ENCODE assay signal across 25 cellular contexts in genomic region chr19:52115526-52116053, GRCh38. TPM values are rescaled to one million over a fixed set of nuclear protein-coding genes. Genes with fewer than 3 reads are reported as not detected.
A peak's percentile ranks its signal among the peaks of the same experiment; 100 is the strongest.
DNase-seq lines count a peak whose midpoint lies in the region; ATAC-seq and TF ChIP-seq lines count a peak whose summit lies in the region.
"Had no signal": no experiment of that assay in that cellular context is flagged by ENCODE, and none has a peak within 500 bp of the region (broad histone marks: within the 10 kb centered on the region; RNA-seq: fewer than 3 reads in every experiment).

No MANE protein-coding gene starts in this region.

- intact Hi-C loops in naive thymus-derived CD4-positive, alpha-beta T cell (cut with micrococcal nuclease): no loop called here
- intact Hi-C loops in gastrocnemius medialis (cut with DNase I; ENCODE audit: low total_unique reads): no loop called here

- in situ Hi-C loops in gastrocnemius medialis (cut with MboI; ENCODE audit: low sequenced_read_pairs in 4 of 4): no loop called here

- H3K9me3 ChIP-seq in CD8-positive, alpha-beta memory T cell (ENCODE audit: low read length): peaks cover 91% of the 10 kb centered on the region
- H3K9me3 ChIP-seq in HUES64 (ENCODE audit: insufficient read depth, low read depth, low read length) (peaks cover 100% of the 10 kb centered on the region), endodermal cell (ENCODE audit: control insufficient read depth, low read length) (peaks cover 100% of the 10 kb centered on the region), gastrocnemius medialis (peaks cover 51 to 83% (median 66%) of the 10 kb centered on the region in 3 donors), WERI-Rb-1 (ENCODE audit: severe bottlenecking) (peaks cover 42% of the 10 kb centered on the region)
- H3K9me3 ChIP-seq in naive thymus-derived CD4-positive, alpha-beta T cell (ENCODE audit: control insufficient read depth in 2 of 3, low read length in 3 of 3): peaks cover 48 to 96% (median 88%) of the 10 kb centered on the region in 3 experiments

- no peak for DNase-seq in CD8-positive, alpha-beta memory T cell
- DNase-seq in endodermal cell (no peak), OCI-M1 (lab: John Stamatoyannopoulos, UW) (no peak), gastrocnemius medialis (no peak), hepatic stellate cell (ENCODE audit: low spot score) (no peak), WERI-Rb-1 (no peak)
- DNase-seq in naive thymus-derived CD4-positive, alpha-beta T cell: no peak
- DNase-seq: activated CD4-positive, alpha-beta T cell treated with anti-CD3 and anti-CD28 coated beads, Interleukin-2, amount 50 U/mL, for 1 hour; activated CD8-positive, alpha-beta memory T cell treated with anti-CD3 and anti-CD28 coated beads, Interleukin-2, amount 10 ng/mL, durations not matched to agents 7 days and 5 days; activated naive CD4-positive, alpha-beta T cell treated with Interleukin-2 at 50 U/mL for 16 hours; activated T-cell treated with anti-CD3 and anti-CD28 coated beads, Interleukin-2, amount 50 U/mL, for 72 hours; CD4-positive, CD25-positive, alpha-beta regulatory T cell; colonic mucosa; GOT3; naive B cell; NCI-H1105; NCI-H2029 treated with DMSO at 0.1 percent for 48 hours; NCI-H2227 treated with DMSO at 0.1 percent for 48 hours; NCI-H774; occipital lobe; stimulated activated CD4-positive, alpha-beta T cell treated with anti-CD3 and anti-CD28 coated beads, Interleukin-4, amount 100 ng/mL, for 4 hours; stimulated activated naive CD4-positive, alpha-beta T cell treated with Interleukin-2 at 50 U/mL for 16 hours; thyroid gland had no signal

- H3K27ac Mint-ChIP-seq in CD8-positive, alpha-beta memory T cell: no peak overlapping the region
- no peak overlapping the region for H3K27ac Mint-ChIP-seq in endodermal cell
- no peak overlapping the region for H3K27ac Mint-ChIP-seq in naive thymus-derived CD4-positive, alpha-beta T cell
- H3K27ac Mint-ChIP-seq: activated CD8-positive, alpha-beta memory T cell treated with anti-CD3 and anti-CD28 coated beads, Interleukin-2, amount 10 ng/mL, durations not matched to agents 7 days and 5 days; activated T-cell treated with anti-CD3 and anti-CD28 coated beads, Interleukin-2, amount 50 U/mL, for 72 hours; CD4-positive, CD25-positive, alpha-beta regulatory T cell; memory B cell had no signal

- peaks cover 38 to 79% (median 72%) of the 10 kb centered on the region in 3 donors for H3K36me3 Mint-ChIP-seq in CD8-positive, alpha-beta memory T cell
- peaks cover 79% of the 10 kb centered on the region for H3K36me3 Mint-ChIP-seq in endodermal cell (ENCODE audit: low read depth)
- peaks cover 54 to 79% (median 67%) of the 10 kb centered on the region in 5 donors for H3K36me3 Mint-ChIP-seq in naive thymus-derived CD4-positive, alpha-beta T cell

- H3K4me3 ChIP-seq in CD8-positive, alpha-beta memory T cell (ENCODE audit: low read length): peak overlapping the region; percentile 26
- H3K4me3 ChIP-seq in HUES64 (ENCODE audit: low read length) (peak overlapping the region; percentile 22; the same call in 1 of the 2 replicates), endodermal cell (ENCODE audit: low read length) (peak overlapping the region; percentile 70), gastrocnemius medialis (peak overlapping the region in 1 of 4 donors; percentile 30), WERI-Rb-1 (ENCODE audit: low read depth, low read length) (no peak overlapping the region)
- H3K4me3 ChIP-seq in naive thymus-derived CD4-positive, alpha-beta T cell (ENCODE audit: low read length): peak overlapping the region; percentile 5
- H3K4me3 ChIP-seq: colonic mucosa, thyroid gland had no signal

- no peaks in the 10 kb centered on the region for H3K4me1 ChIP-seq in CD8-positive, alpha-beta memory T cell (ENCODE audit: insufficient read depth, low read length)
- H3K4me1 ChIP-seq in HUES64 (ENCODE audit: insufficient read depth, low read length): no peaks in the 10 kb centered on the region
- H3K4me1 ChIP-seq in endodermal cell (ENCODE audit: control insufficient read depth, insufficient read depth, low read length): no peaks in the 10 kb centered on the region
- H3K4me1 ChIP-seq in naive thymus-derived CD4-positive, alpha-beta T cell (ENCODE audit: control insufficient read depth in 2 of 2, insufficient read depth in 2 of 2, low read length in 2 of 2): no peaks in the 10 kb centered on the region
- no peaks in the 10 kb centered on the region for H3K4me1 ChIP-seq in gastrocnemius medialis
- H3K4me1 ChIP-seq: colonic mucosa, thyroid gland had no signal

- ATAC-seq in naive thymus-derived CD4-positive, alpha-beta T cell: no peak
- ATAC-seq in gastrocnemius medialis: no peak
- ATAC-seq: activated CD8-positive, alpha-beta memory T cell treated with anti-CD3 and anti-CD28 coated beads, Interleukin-2, amount 10 ng/mL, durations not matched to agents 7 days and 5 days; activated T-cell treated with anti-CD3 and anti-CD28 coated beads, Interleukin-2, amount 50 U/mL, for 72 hours had no signal

- POLR2A ChIA-PET in CD8-positive, alpha-beta memory T cell (lab: Charles Lee): no interaction called here
- POLR2A ChIA-PET in naive thymus-derived CD4-positive, alpha-beta T cell (lab: Charles Lee): no interaction called here

- no peak for TF ChIP-seq POLR2A in gastrocnemius medialis (IDR thresholded peaks at IDR 0.05)

- H3K36me3 ChIP-seq in CD8-positive, alpha-beta memory T cell (ENCODE audit: insufficient read depth, low read length): peaks cover 46% of the 10 kb centered on the region
- H3K36me3 ChIP-seq in HUES64 (ENCODE audit: insufficient read depth, low read length) (peaks cover 75% of the 10 kb centered on the region), endodermal cell (ENCODE audit: control insufficient read depth, insufficient read depth, low read length) (peaks cover 77% of the 10 kb centered on the region), gastrocnemius medialis (peaks cover 31 to 68% of the 10 kb centered on the region in 2 donors), WERI-Rb-1 (peaks cover 59% of the 10 kb centered on the region)
- peaks cover 10 to 60% (median 29%) of the 10 kb centered on the region in 3 experiments for H3K36me3 ChIP-seq in naive thymus-derived CD4-positive, alpha-beta T cell (ENCODE audit: control insufficient read depth in 2 of 3, insufficient read depth in 3 of 3, low read length in 3 of 3)

- H3K27ac ChIP-seq in CD8-positive, alpha-beta memory T cell (ENCODE audit: low read depth, low read length): no peak overlapping the region
- H3K27ac ChIP-seq in HUES64 (ENCODE audit: low read depth, low read length) (no peak overlapping the region), endodermal cell (ENCODE audit: low read depth, low read length) (no peak overlapping the region), gastrocnemius medialis (no peak overlapping the region), WERI-Rb-1 (no peak overlapping the region)
- no peak overlapping the region for H3K27ac ChIP-seq in naive thymus-derived CD4-positive, alpha-beta T cell (ENCODE audit: low read depth, low read length)
- H3K27ac ChIP-seq: colonic mucosa, thyroid gland had no signal

- H3K27me3 Mint-ChIP-seq in CD8-positive, alpha-beta memory T cell: no peaks in the 10 kb centered on the region
- peaks cover 8% of the 10 kb centered on the region for H3K27me3 Mint-ChIP-seq in endodermal cell (ENCODE audit: insufficient read depth)
- no peaks in the 10 kb centered on the region for H3K27me3 Mint-ChIP-seq in naive thymus-derived CD4-positive, alpha-beta T cell
- H3K27me3 Mint-ChIP-seq: activated CD8-positive, alpha-beta memory T cell treated with anti-CD3 and anti-CD28 coated beads, Interleukin-2, amount 10 ng/mL, durations not matched to agents 7 days and 5 days; CD4-positive, CD25-positive, alpha-beta regulatory T cell; memory B cell; naive B cell had no signal

- no peak for TF ChIP-seq CTCF in endodermal cell (conservative IDR thresholded peaks at IDR 0.05)
- no peak for TF ChIP-seq CTCF in gastrocnemius medialis (IDR thresholded peaks at IDR 0.05 in 4 of 5, conservative IDR thresholded peaks at IDR 0.05 in 1 of 5)
- no peak for TF ChIP-seq CTCF in WERI-Rb-1 (IDR thresholded peaks at IDR 0.05; ENCODE audit: low read depth, low read length)

- CTCF ChIA-PET in CD8-positive, alpha-beta memory T cell (lab: Charles Lee): no interaction called here
- CTCF ChIA-PET in naive thymus-derived CD4-positive, alpha-beta T cell (lab: Charles Lee): no interaction called here

- no peak overlapping the region for H3K4me3 Mint-ChIP-seq in CD8-positive, alpha-beta memory T cell
- no peak overlapping the region for H3K4me3 Mint-ChIP-seq in endodermal cell
- H3K4me3 Mint-ChIP-seq in naive thymus-derived CD4-positive, alpha-beta T cell: no peak overlapping the region
- H3K4me3 Mint-ChIP-seq: activated CD8-positive, alpha-beta memory T cell treated with anti-CD3 and anti-CD28 coated beads, Interleukin-2, amount 10 ng/mL, durations not matched to agents 7 days and 5 days; activated T-cell treated with anti-CD3 and anti-CD28 coated beads, Interleukin-2, amount 50 U/mL, for 72 hours; memory B cell; naive B cell had no signal

- no peaks in the 10 kb centered on the region for H3K4me1 Mint-ChIP-seq in CD8-positive, alpha-beta memory T cell
- H3K4me1 Mint-ChIP-seq in endodermal cell: no peaks in the 10 kb centered on the region
- no peaks in the 10 kb centered on the region for H3K4me1 Mint-ChIP-seq in naive thymus-derived CD4-positive, alpha-beta T cell
- H3K4me1 Mint-ChIP-seq: activated CD8-positive, alpha-beta memory T cell treated with anti-CD3 and anti-CD28 coated beads, Interleukin-2, amount 10 ng/mL, durations not matched to agents 7 days and 5 days; memory B cell; naive B cell had no signal

- H3K9ac ChIP-seq in HUES64 (ENCODE audit: low read depth, low read length) (no peak overlapping the region), endodermal cell (ENCODE audit: extremely low read depth, low read length, poor library complexity, severe bottlenecking) (no peak overlapping the region)

- 95% methylated on average over 12 of the region's 12 CpGs for WGBS in HUES64
- 92 to 95% methylated on average over 12 of the region's 12 CpGs for WGBS in endodermal cell (ENCODE audit: insufficient coverage in 1 of 2, insufficient read length in 1 of 2), 2 experiments

- no peaks in the 10 kb centered on the region for H3K27me3 ChIP-seq in CD8-positive, alpha-beta memory T cell (ENCODE audit: insufficient read depth, low read length, poor library complexity, severe bottlenecking)
- H3K27me3 ChIP-seq in HUES64 (ENCODE audit: insufficient read depth, low read length) (no peaks in the 10 kb centered on the region), endodermal cell (ENCODE audit: control insufficient read depth, insufficient read depth, low read length, poor library complexity, severe bottlenecking) (no peaks in the 10 kb centered on the region), gastrocnemius medialis (no peaks in the 10 kb centered on the region), WERI-Rb-1 (ENCODE audit: insufficient read depth, low read depth, severe bottlenecking) (no peaks in the 10 kb centered on the region)
- no peaks in the 10 kb centered on the region for H3K27me3 ChIP-seq in naive thymus-derived CD4-positive, alpha-beta T cell (ENCODE audit: control insufficient read depth in 2 of 2, insufficient read depth in 2 of 2, low read length in 2 of 2)
- H3K27me3 ChIP-seq: colonic mucosa, thyroid gland had no signal

- peaks cover 69 to 97% (median 95%) of the 10 kb centered on the region in 5 donors for H3K9me3 Mint-ChIP-seq in CD8-positive, alpha-beta memory T cell
- H3K9me3 Mint-ChIP-seq in endodermal cell: peaks cover 98% of the 10 kb centered on the region
- peaks cover 28 to 100% (median 80%) of the 10 kb centered on the region in 11 donors for H3K9me3 Mint-ChIP-seq in naive thymus-derived CD4-positive, alpha-beta T cell

RNA-seq across cellular contexts. Expression of gene ZNF841, which starts 20.0 kb away (rescaled TPM):
- 10 to 100 TPM; 14.5 to 15.2 TPM for total RNA-seq in CD8-positive, alpha-beta memory T cell
- polyA plus RNA-seq in CD8-positive, alpha-beta memory T cell: 5.7 TPM
- 3.9 TPM for polyA plus RNA-seq in HUES64 (2013, experiment 1 of 2)
- polyA plus RNA-seq in HUES64 (2013, experiment 2 of 2): 3.7 TPM
- total RNA-seq in endodermal cell (10 to 100 TPM; 27.3 to 37.7 TPM), gastrocnemius medialis (1 to 10 TPM; 2.1 to 3.1 (median 2.3) TPM)
- polyA plus RNA-seq in endodermal cell (2013, experiment 1 of 2): 6.8 TPM
- 6.1 TPM for polyA plus RNA-seq in endodermal cell (2013, experiment 2 of 2)
- 10 to 100 TPM; 22.6 to 43.5 (median 27.5) TPM for total RNA-seq in naive thymus-derived CD4-positive, alpha-beta T cell
- 1 to 10 TPM; 3.1 to 3.7 TPM for polyA plus RNA-seq in naive thymus-derived CD4-positive, alpha-beta T cell

RNA-seq across cellular contexts. Expression of gene ZNF616, which starts 24.1 kb away (rescaled TPM):
- 10 to 100 TPM; 11.2 to 12.6 TPM for total RNA-seq in CD8-positive, alpha-beta memory T cell
- polyA plus RNA-seq in CD8-positive, alpha-beta memory T cell: 4.6 TPM
- polyA plus RNA-seq in HUES64 (2013, experiment 1 of 2): 12.8 TPM
- 13.2 TPM for polyA plus RNA-seq in HUES64 (2013, experiment 2 of 2)
- 10 to 100 TPM; 23.5 to 24.5 TPM for total RNA-seq in endodermal cell
- 12.2 TPM for polyA plus RNA-seq in endodermal cell (2013, experiment 1 of 2)
- 11.6 TPM for polyA plus RNA-seq in endodermal cell (2013, experiment 2 of 2)
- total RNA-seq in naive thymus-derived CD4-positive, alpha-beta T cell: 10 to 100 TPM in 2 of 5 experiments, 1 to 10 TPM in 3; 2.8 to 18.5 (median 6.1) TPM
- 10 to 100 TPM in 1 of 2 donors, 1 to 10 TPM in 1; 6.5 to 10.8 TPM for polyA plus RNA-seq in naive thymus-derived CD4-positive, alpha-beta T cell
- total RNA-seq in gastrocnemius medialis: 1 to 10 TPM; 1.1 to 5.3 (median 2.4) TPM

RNA-seq across cellular contexts. Expression of gene ZNF836, which starts 55.8 kb away (rescaled TPM):
- 10 to 100 TPM; 10.6 to 12.5 TPM for total RNA-seq in CD8-positive, alpha-beta memory T cell
- 17.1 TPM for polyA plus RNA-seq in CD8-positive, alpha-beta memory T cell
- 5.7 TPM for polyA plus RNA-seq in HUES64 (2013, experiment 1 of 2)
- polyA plus RNA-seq in HUES64 (2013, experiment 2 of 2): 6.5 TPM
- total RNA-seq in endodermal cell (10 to 100 TPM; 22.1 to 26.2 TPM), gastrocnemius medialis (1 to 10 TPM; 1.2 to 4.9 (median 2.3) TPM)
- 10.9 TPM for polyA plus RNA-seq in endodermal cell (2013, experiment 1 of 2)
- 7.9 TPM for polyA plus RNA-seq in endodermal cell (2013, experiment 2 of 2)
- 10 to 100 TPM; 20.1 to 57.5 (median 27.4) TPM for total RNA-seq in naive thymus-derived CD4-positive, alpha-beta T cell
- 10 to 100 TPM; 10.2 to 21.2 TPM for polyA plus RNA-seq in naive thymus-derived CD4-positive, alpha-beta T cell
